Comparison of ENCODE assay signal across 8 cellular contexts in genomic region chr18:54269924-54270844, GRCh38. TPM values are rescaled to one million over a fixed set of nuclear protein-coding genes. Genes with fewer than 3 reads are reported as not detected.
DNase-seq lines count a peak whose midpoint lies in the region; ATAC-seq, FAIRE-seq and TF ChIP-seq lines count a peak whose summit lies in the region.

No MANE protein-coding gene starts in this region.

- H3K27me3 Mint-ChIP-seq in Calu3 (ENCODE audit: unreplicated experiment) = no peaks in the 10 kb centered on the region
- H3K27me3 Mint-ChIP-seq in activated naive CD8-positive, alpha-beta T cell = no peaks in the 10 kb centered on the region

- ATAC-seq in GM19468 (IDR thresholded peaks at IDR 0.05; ENCODE audit: extremely low read depth, unreplicated experiment) (peak; percentile 5), HG03571 (IDR thresholded peaks at IDR 0.05; ENCODE audit: unreplicated experiment) (peak; percentile 38), left cardiac atrium (peak; percentile 41 to 70)

- H3K9me3 Mint-ChIP-seq in Calu3 (ENCODE audit: low read depth, unreplicated experiment) = no peaks in the 10 kb centered on the region
- no peaks in the 10 kb centered on the region for H3K9me3 Mint-ChIP-seq in activated naive CD8-positive, alpha-beta T cell (ENCODE audit: low read depth)

- TSS peak; percentile 43 for BruUV-seq in Calu3 (replicated peaks; lab: Mats Ljungman, UMichigan)

- H3K4me1 Mint-ChIP-seq in Calu3 (ENCODE audit: low read depth, unreplicated experiment) = peaks cover 7% of the 10 kb centered on the region
- peaks cover 25% of the 10 kb centered on the region for H3K4me1 Mint-ChIP-seq in activated naive CD8-positive, alpha-beta T cell (ENCODE audit: low read depth)

- peak; percentile 40 for DNase-seq in Calu3
- peak; percentile 67 for DNase-seq in RCC 7860 (ENCODE audit: low spot score)
- peak; percentile 63 for DNase-seq in left cardiac atrium
- DNase-seq in putamen (ENCODE audit: low spot score) = peak; percentile 27
- DNase-seq in NCI-H446 (lab: John Stamatoyannopoulos, UW) = no peak

- peak; percentile 27 for FAIRE-seq in RCC 7860 (lab: Jason Lieb, UNC)

- CTCF ChIA-PET in Calu3 (lab: Charles Lee) = interaction anchor here (0.6 to 2.9 kb wide), 8 partner anchors 9 to 935 kb away, joined by 3 to 24 read pairs (median 3); partner anchors contain the start of gene MBD2

- H3K27ac Mint-ChIP-seq in Calu3 (ENCODE audit: unreplicated experiment) = peak overlapping the region; percentile 92
- peak overlapping the region; percentile 88 for H3K27ac Mint-ChIP-seq in activated naive CD8-positive, alpha-beta T cell

- peaks cover 19% of the 10 kb centered on the region for H3K36me3 Mint-ChIP-seq in Calu3 (ENCODE audit: insufficient read depth, unreplicated experiment)
- H3K36me3 Mint-ChIP-seq in activated naive CD8-positive, alpha-beta T cell = no peaks in the 10 kb centered on the region

- H3K4me3 Mint-ChIP-seq in Calu3 (ENCODE audit: low read depth, unreplicated experiment) = peak overlapping the region; percentile 83
- peak overlapping the region; percentile 81 for H3K4me3 Mint-ChIP-seq in activated naive CD8-positive, alpha-beta T cell

- intact Hi-C loops in Calu3 (cut with micrococcal nuclease; ENCODE audit: unreplicated experiment) (loop anchor here (2.0 kb wide), 1 partner anchor 47 kb away; no protein-coding TSS in a partner anchor), left cardiac atrium (cut with DNase I) (loop anchor here in 1 of 2 donors (2.0 kb wide), 1 partner anchor 45 kb away; the partner anchor contains the start of gene MBD2)

- no peak for TF ChIP-seq CTCF in Calu3 (IDR thresholded peaks at IDR 0.05; ENCODE audit: unreplicated experiment)

RNA-seq across cellular contexts. Expression of gene POLI, which starts 0.9 kb away (rescaled TPM):
- total RNA-seq in Calu3 (2022) (25.2 and 26.1 TPM in 2 replicates), left cardiac atrium (10 to 100 TPM; 18.7 to 20.1 TPM)

RNA-seq across cellular contexts. Expression of gene MBD2, which starts 45.7 kb away (rescaled TPM):
- total RNA-seq in Calu3 (2022) (103 and 106 TPM in 2 replicates), left cardiac atrium (10 to 100 TPM; 69.9 to 73.4 TPM)

Comparison
In these comparisons a context has a peak if more than half of its experiments do, and no peak if none do; other contexts are left out.
1. DNase-seq: peak in Calu3 (single experiment), RCC 7860 (single experiment), left cardiac atrium (single experiment) and putamen (single experiment); none in NCI-H446 (0 of 2).
2. ATAC-seq: peak in every context shown above with its lines; median percentile 56 in left cardiac atrium; 38 in HG03571; 5 in GM19468.